In the genomic region with DNA sequence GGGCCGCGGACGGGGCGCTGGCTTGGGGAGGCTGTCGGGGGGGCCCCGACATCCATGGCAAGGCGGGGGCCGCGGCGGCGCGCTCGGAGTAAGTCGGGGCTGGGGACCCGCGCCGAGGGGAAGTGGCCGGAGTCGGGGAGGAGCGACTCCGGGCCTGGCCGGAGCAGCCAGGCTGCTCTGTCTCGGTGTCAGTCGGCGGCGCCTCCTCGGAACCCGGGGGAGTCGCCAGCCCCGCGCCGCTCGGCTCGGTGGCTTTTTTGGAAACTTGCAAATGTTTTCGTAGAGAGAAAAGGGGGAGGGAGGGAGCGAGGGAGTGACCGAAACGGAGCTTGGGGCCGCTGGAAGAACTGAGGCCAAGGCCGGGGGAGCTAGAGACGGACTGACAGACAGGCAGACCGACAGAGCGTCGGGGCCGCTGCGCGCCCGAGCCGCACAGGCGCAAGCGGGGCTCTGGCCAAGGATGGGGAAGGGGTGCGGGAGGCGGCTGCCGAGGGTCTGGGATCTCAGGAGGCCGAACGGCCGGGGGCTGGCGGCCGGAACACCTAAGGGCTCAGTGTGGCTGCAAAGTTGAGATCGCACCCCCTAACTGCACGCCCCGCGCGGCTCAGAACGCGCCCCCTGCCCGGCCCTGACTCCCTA, we compare ENCODE assay signal across 9 cellular contexts. TPM values are rescaled to one million over a fixed set of nuclear protein-coding genes. Genes with fewer than 3 reads are reported as not detected.
DNase-seq lines count a peak whose midpoint lies in the region; ATAC-seq and TF ChIP-seq lines count a peak whose summit lies in the region.
"Had no signal": no experiment of that assay in that cellular context is flagged by ENCODE, and none has a peak within 500 bp of the region (broad histone marks: within the 10 kb centered on the region; RNA-seq: fewer than 3 reads in every experiment).

No MANE protein-coding gene starts in this region.

- H3K27ac ChIP-seq in lung (ENCODE audit: low read depth in 1 of 2, low read length in 1 of 2): peak overlapping the region in 1 of 2 donors; percentile 58
- peak overlapping the region; percentile 69 to 87 (median 82) for H3K27ac ChIP-seq in upper lobe of left lung

- peak; percentile 53 for ATAC-seq in lung (ENCODE audit: insufficient read depth, low FRiP score)
- peak in 1 of 2 donors; percentile 66 for ATAC-seq in upper lobe of left lung (ENCODE audit: low FRiP score in 2 of 2)

- no peak overlapping the region for H3K27ac Mint-ChIP-seq in chondrocyte (ENCODE audit: unreplicated experiment)

- no peak for TF ChIP-seq CTCF in LNCaP clone FGC (IDR thresholded peaks at IDR 0.05; ENCODE audit: control insufficient read depth, extremely low read depth, insufficient read depth)
- no peak for TF ChIP-seq CTCF in chondrocyte (IDR thresholded peaks at IDR 0.05)
- TF ChIP-seq CTCF in lung (IDR thresholded peaks at IDR 0.05; ENCODE audit: control extremely low read depth, extremely low read depth): no peak
- no peak for TF ChIP-seq CTCF in upper lobe of left lung (IDR thresholded peaks at IDR 0.05)

- H3K36me3 Mint-ChIP-seq in chondrocyte (ENCODE audit: low read depth): no peaks in the 10 kb centered on the region

- peaks cover 2% of the 10 kb centered on the region for H3K27me3 Mint-ChIP-seq in chondrocyte (ENCODE audit: low read depth)

- DNase-seq in CD1c-positive myeloid dendritic cell (ENCODE audit: extremely low spot score) (peak; percentile 25), LNCaP clone FGC (ENCODE audit: low read depth) (no peak), chondrocyte (ENCODE audit: low spot score) (no peak), lung (ENCODE audit: low spot score) (no peak), upper lobe of left lung (peak in 1 of 2 donors; percentile 85), SIG-M5 treated with dmso at 0.1 percent for 504 hours (lab: John Stamatoyannopoulos, UW; ENCODE audit: unreplicated experiment) (no peak)
- DNase-seq in NK-92 treated with Interleukin-12 subunit alpha and Interleukin-12 subunit beta, amount 100 ng/mL, for 24 hours (lab: John Stamatoyannopoulos, UW): no peak
- no peak for DNase-seq in central memory CD4-positive, alpha-beta T cell

- TF ChIP-seq POLR2A in upper lobe of left lung (IDR thresholded peaks at IDR 0.05): no peak

- no peak for TF ChIP-seq EP300 in upper lobe of left lung (IDR thresholded peaks at IDR 0.05)

- H3K4me3 Mint-ChIP-seq in chondrocyte (ENCODE audit: unreplicated experiment): peak overlapping the region; percentile 79

- H3K4me3 ChIP-seq in LNCaP clone FGC (ENCODE audit: low read depth, low read length): peak overlapping the region; percentile 31
- peak overlapping the region; percentile 35 for H3K4me3 ChIP-seq in lung
- H3K4me3 ChIP-seq in upper lobe of left lung: peak overlapping the region; percentile 34 to 64 (median 54)

- WGBS in lung, 2 donors: 0 to 1% methylated on average over 52 to 67 of the region's 67 CpGs
- 0% methylated on average over 14 to 51 of the region's 67 CpGs for WGBS in upper lobe of left lung, 2 donors

- no peaks in the 10 kb centered on the region for H3K9me3 Mint-ChIP-seq in chondrocyte (ENCODE audit: low read depth)

- H3K27me3 ChIP-seq in lung (ENCODE audit: control insufficient read depth, insufficient read depth) (no peaks in the 10 kb centered on the region), upper lobe of left lung (peaks cover 0 to 37% (median 20%) of the 10 kb centered on the region in 4 donors)

- H3K36me3 ChIP-seq in lung (ENCODE audit: control insufficient read depth in 2 of 2, insufficient read depth in 2 of 2, low read length in 2 of 2): no peaks in the 10 kb centered on the region
- no peaks in the 10 kb centered on the region for H3K36me3 ChIP-seq in upper lobe of left lung

- peaks cover 0 to 6% of the 10 kb centered on the region in 2 donors for H3K4me1 ChIP-seq in lung (ENCODE audit: control insufficient read depth in 2 of 2, insufficient read depth in 2 of 2, low read length in 2 of 2)
- peaks cover 20 to 36% (median 28%) of the 10 kb centered on the region in 4 donors for H3K4me1 ChIP-seq in upper lobe of left lung

- H3K9me3 ChIP-seq in lung (ENCODE audit: control insufficient read depth in 2 of 2, insufficient read depth in 1 of 2, low read length in 1 of 2) (no peaks in the 10 kb centered on the region), upper lobe of left lung (no peaks in the 10 kb centered on the region)

- H3K4me1 Mint-ChIP-seq in chondrocyte (ENCODE audit: low read depth): peaks cover 21% of the 10 kb centered on the region

RNA-seq across cellular contexts. Expression of a gene that starts 5.0 kb away (rescaled TPM):
- total RNA-seq in chondrocyte (2.4 to 6.3 TPM (median 3.1 TPM) in 3 replicates), lung (10 to 100 TPM; 14.7 to 25.1 TPM), upper lobe of left lung (10 to 100 TPM in 4 of 6 donors, 1 to 10 TPM in 2; 2.6 to 48.2 (median 16.2) TPM)
- 10 to 100 TPM; 11.2 to 29.7 TPM for polyA plus RNA-seq in lung

RNA-seq across cellular contexts. Expression of a gene that starts 19.3 kb away (rescaled TPM):
- total RNA-seq in chondrocyte: 0.22 to 0.82 TPM in 2 of 3 replicates, not detected in the other
- 1 to 10 TPM; 2.8 to 4.1 TPM for total RNA-seq in lung
- 1 to 10 TPM; 1.9 to 2.4 TPM for polyA plus RNA-seq in lung
- 1 to 10 TPM; 1.2 to 6.3 (median 2.6) TPM for total RNA-seq in upper lobe of left lung
- total RNA-seq: pulmonary artery endothelial cell had no signal
